ENCODE assay signal across 12 cellular contexts in the genomic region with DNA sequence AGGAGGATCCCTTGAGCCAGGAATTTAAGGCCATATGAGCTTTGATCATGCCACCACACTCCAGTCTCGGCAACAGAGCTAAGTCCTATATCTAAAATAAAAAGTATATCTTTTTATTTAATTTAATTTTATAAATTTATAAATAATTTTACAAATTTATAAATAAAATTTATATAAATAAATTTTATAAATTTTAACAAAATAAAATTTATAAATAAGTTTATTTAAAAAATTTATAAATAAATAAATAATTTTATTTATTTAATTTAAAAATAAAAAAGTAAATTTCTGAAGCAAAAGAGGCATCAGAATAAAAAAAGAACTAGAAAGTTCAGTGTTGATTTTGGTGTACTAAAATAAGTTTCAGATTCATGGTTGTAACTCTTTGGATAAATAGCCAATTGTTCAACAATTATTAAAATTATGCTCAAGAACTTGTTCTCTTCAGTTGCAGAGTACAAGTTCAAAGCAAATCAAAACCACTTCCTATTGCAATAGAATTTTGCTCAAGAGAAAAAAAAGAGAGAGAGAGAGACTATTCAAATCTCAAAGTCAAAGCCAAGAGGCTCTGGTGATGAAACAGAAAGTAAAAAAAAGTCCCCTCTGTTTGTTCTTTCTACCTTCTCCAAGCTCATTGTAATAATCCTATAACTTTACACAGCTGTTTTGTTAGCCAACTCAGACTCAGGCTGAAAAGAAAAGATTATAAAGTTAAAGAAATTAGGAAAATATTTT.
DNase-seq lines count a peak whose midpoint lies in the region; ATAC-seq and FAIRE-seq lines count a peak whose summit lies in the region.
"Had no signal": no experiment of that assay in that cellular context is flagged by ENCODE, and none has a peak within 500 bp of the region (broad histone marks: within the 10 kb centered on the region; RNA-seq: fewer than 3 reads in every experiment).

No MANE protein-coding gene starts in this region.

- H3K4me3 Mint-ChIP-seq in T-helper 17 cell: no peak overlapping the region
- H3K4me3 Mint-ChIP-seq: central memory CD8-positive, alpha-beta T cell had no signal

- peak; percentile 43 for FAIRE-seq in islet of Langerhans (lab: Jason Lieb, UNC)

- no peaks in the 10 kb centered on the region for H3K4me1 Mint-ChIP-seq in T-helper 17 cell
- H3K4me1 Mint-ChIP-seq: central memory CD8-positive, alpha-beta T cell had no signal

- H3K36me3 Mint-ChIP-seq in T-helper 17 cell (ENCODE audit: low read depth): no peaks in the 10 kb centered on the region

- peak; percentile 79 for ATAC-seq in GM18861 (IDR thresholded peaks at IDR 0.05; ENCODE audit: unreplicated experiment)
- ATAC-seq in HG02610 (IDR thresholded peaks at IDR 0.05; ENCODE audit: unreplicated experiment): peak; percentile 90
- no peak for ATAC-seq in T-helper 17 cell

- H3K9me3 ChIP-seq in T-helper 17 cell (ENCODE audit: control insufficient read depth, low read length, poor library complexity, severe bottlenecking): no peaks in the 10 kb centered on the region
- H3K9me3 ChIP-seq: lower lobe of right lung had no signal

- H3K27me3 Mint-ChIP-seq in T-helper 17 cell: no peaks in the 10 kb centered on the region
- H3K27me3 Mint-ChIP-seq: central memory CD8-positive, alpha-beta T cell had no signal

- no peak overlapping the region for H3K27ac Mint-ChIP-seq in T-helper 17 cell

- peak; percentile 74 for DNase-seq in LHCN-M2 (ENCODE audit: low read depth)
- DNase-seq in NCI-H1092 (lab: John Stamatoyannopoulos, UW): no peak
- no peak for DNase-seq in activated CD8-positive, alpha-beta memory T cell treated with anti-CD3 and anti-CD28 coated beads, Interleukin-2, amount 50 U/mL, for 48 hours
- no peak for DNase-seq in activated T-cell treated with anti-CD3 and anti-CD28 coated beads, Interleukin-2, amount 50 U/mL, for 1 hour
- DNase-seq in T-helper 17 cell: no peak
- DNase-seq: lower lobe of right lung; SHP77 treated with DMSO at 0.1 percent for 48 hours; stimulated activated CD8-positive, alpha-beta memory T cell treated with anti-CD3 and anti-CD28 coated beads, Interleukin-4, amount 100 ng/mL, for 48 hours had no signal
